In genomic region chr3:12479919-12480425, GRCh38 we compare ENCODE assay signal across 8 cellular contexts. TPM values are rescaled to one million over a fixed set of nuclear protein-coding genes. Genes with fewer than 3 reads are reported as not detected.
DNase-seq lines count a peak whose midpoint lies in the region; ATAC-seq, FAIRE-seq and TF ChIP-seq lines count a peak whose summit lies in the region.

No MANE protein-coding gene starts in this region.

- no peak overlapping the region for H3K9ac ChIP-seq in keratinocyte (ENCODE audit: control insufficient read depth, extremely low read depth, insufficient read depth, low read length)

- peaks cover 5% of the 10 kb centered on the region for H3K79me2 ChIP-seq in keratinocyte (ENCODE audit: control insufficient read depth, insufficient read depth, low read length)

- H3K4me3 ChIP-seq in cardiac fibroblast (replicated peaks in 1 of 2; ENCODE audit: low read depth in 2 of 2, low read length in 2 of 2) (no peak overlapping the region), keratinocyte (ENCODE audit: control insufficient read depth in 2 of 3, extremely low read depth in 1 of 3, insufficient read depth in 2 of 3, low read depth in 1 of 3, low read length in 3 of 3) (no peak overlapping the region)

- TF ChIP-seq CTCF in cardiac fibroblast (IDR thresholded peaks at IDR 0.05; ENCODE audit: low read depth, low read length): peak; percentile 61
- TF ChIP-seq CTCF in keratinocyte (optimal IDR thresholded peaks at IDR 0.05 in 1 of 3, IDR thresholded peaks at IDR 0.05 in 1 of 3, conservative IDR thresholded peaks at IDR 0.05 in 1 of 3; ENCODE audit: extremely low read depth in 1 of 3, insufficient read depth in 2 of 3, low read length in 3 of 3): peak; percentile 57 to 69 (median 66)

- no peaks in the 10 kb centered on the region for H3K27me3 ChIP-seq in keratinocyte (ENCODE audit: control insufficient read depth, extremely low read depth, insufficient read depth, low read length)

- no peak overlapping the region for H3K27ac ChIP-seq in keratinocyte (ENCODE audit: control insufficient read depth, insufficient read depth, low read length)

- no peak overlapping the region for H3K4me2 ChIP-seq in keratinocyte (ENCODE audit: control insufficient read depth, extremely low read depth, insufficient read depth, low read depth, low read length)

- H3K4me1 ChIP-seq in keratinocyte (ENCODE audit: control insufficient read depth, extremely low read depth, insufficient read depth, low read length): peaks cover 9% of the 10 kb centered on the region

- DNase-seq in DMS79 treated with DMSO at 0.1 percent for 48 hours (lab: John Stamatoyannopoulos, UW) (peak; percentile 1), DMS79 (lab: John Stamatoyannopoulos, UW) (no peak), HPDE6-E6E7 (ENCODE audit: extremely low spot score) (peak; percentile 6), RPMI7951 (ENCODE audit: low read depth) (peak; percentile 57), cardiac fibroblast (ENCODE audit: low read depth in 2 of 2) (peak; percentile 75), keratinocyte (ENCODE audit: low read depth, low spot score) (no peak), superior temporal gyrus (ENCODE audit: extremely low spot score) (peak; percentile 77)

- dilution Hi-C loops in keratinocyte (cut with MboI; ENCODE audit: extremely low pct_ligation_motif_present, low sequenced_read_pairs): no loop called here

- H3K9me3 ChIP-seq in keratinocyte (ENCODE audit: control insufficient read depth, low read depth, low read length): no peaks in the 10 kb centered on the region

- H2AFZ ChIP-seq in keratinocyte (ENCODE audit: control insufficient read depth, low read length): peak overlapping the region; percentile 40

- no peaks in the 10 kb centered on the region for H4K20me1 ChIP-seq in keratinocyte (ENCODE audit: control insufficient read depth, extremely low read depth, insufficient read depth, low read length)

- peak; percentile 9 for FAIRE-seq in keratinocyte (lab: Jason Lieb, UNC)

- no peaks in the 10 kb centered on the region for H3K36me3 ChIP-seq in keratinocyte (ENCODE audit: control insufficient read depth in 2 of 2, extremely low read depth in 1 of 2, insufficient read depth in 2 of 2, low read length in 2 of 2)

- ATAC-seq in HG03457 (IDR thresholded peaks at IDR 0.05; ENCODE audit: unreplicated experiment): no peak

- H3K9me1 ChIP-seq in keratinocyte (ENCODE audit: control insufficient read depth, extremely low read depth, insufficient read depth, low read length): no peaks in the 10 kb centered on the region

RNA-seq across cellular contexts. Expression of gene TSEN2, which starts 4.3 kb away (rescaled TPM):
- 8.0 and 12.4 TPM in 2 replicates for total RNA-seq in RPMI7951 (2014; rRNA removed; shearing (Covaris generic))
- 15.9 to 23.8 TPM (median 15.9 TPM) in 3 replicates for polyA plus RNA-seq in keratinocyte
- polyA plus RNA-seq in keratinocyte (2011; ENCODE audit: low read depth): 5.3 TPM
- polyA plus RNA-seq in keratinocyte (2011; cell fraction: cytosol; rRNA removed): 7.8 and 14.9 TPM in 2 replicates
- 30.1 and 32.1 TPM in 2 replicates for polyA plus RNA-seq in keratinocyte (2011; cell fraction: nucleus; rRNA removed)
- 11.2 and 13.8 TPM in 2 replicates for polyA plus RNA-seq in keratinocyte (2012; ENCODE audit: low replicate concordance)
- 5.2 to 24.3 TPM (median 9.2 TPM) in 3 replicates for polyA minus RNA-seq in keratinocyte
- 7.5 TPM for polyA minus RNA-seq in keratinocyte (2011; cell fraction: cytosol; rRNA and poly(A)+ RNA removed)
- 13.9 and 22.0 TPM in 2 replicates for polyA minus RNA-seq in keratinocyte (2011; cell fraction: nucleus; rRNA and poly(A)+ RNA removed)

Comparison
In these comparisons a context has a peak if more than half of its experiments do, and no peak if none do; other contexts are left out.
1. DNase-seq: peak in DMS79 treated with DMSO at 0.1 percent for 48 hours (single experiment), HPDE6-E6E7 (single experiment), RPMI7951 (single experiment), cardiac fibroblast (2 of 2) and superior temporal gyrus (single experiment); none in DMS79 (single experiment) and keratinocyte (single experiment).